ENCODE assay signal across 8 cellular contexts in genomic region chr1:113391643-113392271, GRCh38. TPM values are rescaled to one million over a fixed set of nuclear protein-coding genes. Genes with fewer than 3 reads are reported as not detected.
DNase-seq lines count a peak whose midpoint lies in the region; ATAC-seq and TF ChIP-seq lines count a peak whose summit lies in the region.

No MANE protein-coding gene starts in this region.

- H3K4me3 Mint-ChIP-seq in GM23338 = peak overlapping the region; percentile 84
- H3K4me3 Mint-ChIP-seq in T-helper 1 cell treated with Interleukin-12 subunit alpha and Interleukin-12 subunit beta and Interleukin-4 antibody, amounts not matched to agents 30 μg/mL and 1 μg/mL, for 36 hours = peak overlapping the region; percentile 77

- no peak overlapping the region for H3K27ac ChIP-seq in GM23338 (ENCODE audit: low read depth)

- peaks cover 2% of the 10 kb centered on the region for H3K9me3 ChIP-seq in neuron (ENCODE audit: low read length)

- no peaks in the 10 kb centered on the region for H3K9me3 Mint-ChIP-seq in GM23338
- peaks cover 4% of the 10 kb centered on the region for H3K9me3 Mint-ChIP-seq in T-helper 1 cell treated with Interleukin-12 subunit alpha and Interleukin-12 subunit beta and Interleukin-4 antibody, amounts not matched to agents 30 μg/mL and 1 μg/mL, for 36 hours

- TF ChIP-seq CTCF in GM23338 (conservative IDR thresholded peaks at IDR 0.05; ENCODE audit: low read depth in 2 of 2) = no peak
- no peak for TF ChIP-seq CTCF in epithelial cell of proximal tubule (conservative IDR thresholded peaks at IDR 0.05; ENCODE audit: low read depth, low read length)
- no peak for TF ChIP-seq CTCF in GM20000 (IDR thresholded peaks at IDR 0.05; ENCODE audit: extremely low read depth, missing control alignments)

- H3K27me3 ChIP-seq in GM23338 (ENCODE audit: insufficient read depth) = peaks cover 18% of the 10 kb centered on the region
- H3K27me3 ChIP-seq in neuron (ENCODE audit: insufficient read depth, low read length) = no peaks in the 10 kb centered on the region

- peaks cover 19% of the 10 kb centered on the region for H3K4me1 Mint-ChIP-seq in GM23338
- peaks cover 23% of the 10 kb centered on the region for H3K4me1 Mint-ChIP-seq in T-helper 1 cell treated with Interleukin-12 subunit alpha and Interleukin-12 subunit beta and Interleukin-4 antibody, amounts not matched to agents 30 μg/mL and 1 μg/mL, for 36 hours (ENCODE audit: low read depth)

- in situ Hi-C loops in ACHN (cut with HindIII; ENCODE audit: low pct_ligation_motif_present, low pct_unique_long_range_greater_than_20kb, low sequenced_read_pairs) = no loop called here

- peak; percentile 30 for DNase-seq in ACHN
- no peak for DNase-seq in GM23338 (ENCODE audit: low spot score)
- no peak for DNase-seq in epithelial cell of proximal tubule (ENCODE audit: low read depth)
- DNase-seq in 8988T = no peak
- no peak for DNase-seq in GM20000 (ENCODE audit: low spot score)

- no peaks in the 10 kb centered on the region for H3K9me2 ChIP-seq in GM23338 (ENCODE audit: insufficient read depth)

- H4K20me1 ChIP-seq in GM23338 (replicated peaks; ENCODE audit: insufficient read depth) = no peaks in the 10 kb centered on the region; the same call in 1 of the 2 replicates

- H3K4me2 ChIP-seq in GM23338 = peak overlapping the region; percentile 88

- ATAC-seq in GM23338 (no peak), GM18520 (IDR thresholded peaks at IDR 0.05; ENCODE audit: unreplicated experiment) (no peak)

- H3K4me3 ChIP-seq in GM23338 = peak overlapping the region; percentile 83
- peak overlapping the region; percentile 89 for H3K4me3 ChIP-seq in epithelial cell of proximal tubule (ENCODE audit: low read depth, low read length)
- peak overlapping the region; percentile 88 for H3K4me3 ChIP-seq in neuron (ENCODE audit: low read length)

- H2AFZ ChIP-seq in GM23338 (no peak overlapping the region), neuron (ENCODE audit: low read depth, low read length) (no peak overlapping the region)

- peaks cover 42% of the 10 kb centered on the region for H3K79me2 ChIP-seq in GM23338 (replicated peaks; ENCODE audit: insufficient read depth)

- H3K4me1 ChIP-seq in GM23338 (ENCODE audit: insufficient read depth) (peaks cover 24% of the 10 kb centered on the region), neuron (ENCODE audit: insufficient read depth, low read length) (peaks cover 34% of the 10 kb centered on the region)

- no peaks in the 10 kb centered on the region for H3K36me3 Mint-ChIP-seq in GM23338 (ENCODE audit: low read depth)
- no peaks in the 10 kb centered on the region for H3K36me3 Mint-ChIP-seq in T-helper 1 cell treated with Interleukin-12 subunit alpha and Interleukin-12 subunit beta and Interleukin-4 antibody, amounts not matched to agents 30 μg/mL and 1 μg/mL, for 36 hours (ENCODE audit: low read depth)

- peaks cover 7% of the 10 kb centered on the region for H3F3A ChIP-seq in GM23338 (replicated peaks; ENCODE audit: low read depth)

- no peaks in the 10 kb centered on the region for H3K36me3 ChIP-seq in GM23338 (ENCODE audit: insufficient read depth)
- H3K36me3 ChIP-seq in neuron (ENCODE audit: insufficient read depth, low read length) = no peaks in the 10 kb centered on the region

- H3K27me3 Mint-ChIP-seq in GM23338 (ENCODE audit: insufficient read depth, low read depth, poor library complexity) = peaks cover 8% of the 10 kb centered on the region
- peaks cover 41% of the 10 kb centered on the region for H3K27me3 Mint-ChIP-seq in T-helper 1 cell treated with Interleukin-12 subunit alpha and Interleukin-12 subunit beta and Interleukin-4 antibody, amounts not matched to agents 30 μg/mL and 1 μg/mL, for 36 hours (ENCODE audit: low read depth)

- H3K27ac Mint-ChIP-seq in GM23338 = no peak overlapping the region
- H3K27ac Mint-ChIP-seq in T-helper 1 cell treated with Interleukin-12 subunit alpha and Interleukin-12 subunit beta and Interleukin-4 antibody, amounts not matched to agents 30 μg/mL and 1 μg/mL, for 36 hours = peak overlapping the region; percentile 15

TF ChIP-seq in GM23338, 12 proteins besides CTCF, POLR2A, EP300 and RAD21:
- no peak for TF ChIP-seq ZNF462 (CRISPR knock-in tag; IDR thresholded peaks at IDR 0.05)
- TF ChIP-seq STAT1 (IDR thresholded peaks at IDR 0.05; ENCODE audit: unreplicated experiment) = no peak
- no peak for TF ChIP-seq JUNB (IDR thresholded peaks at IDR 0.05; ENCODE audit: unreplicated experiment)
TF ChIP-seq in GM23338: peak in this region for 0.

RNA-seq across cellular contexts. Expression of gene MAGI3, which starts 1.4 kb away (rescaled TPM):
- total RNA-seq in GM23338 (2014; rRNA removed; shearing (Covaris generic)) = 9.7 and 10.0 TPM in 2 replicates
- polyA plus RNA-seq in GM23338 (2016; fragmentation: Nextera tagmentation; extraction: Ambion mirVana) = 2.5 and 3.9 TPM in 2 replicates
- total RNA-seq in epithelial cell of proximal tubule = 5.4 and 7.0 TPM in 2 replicates
